Comparison of ENCODE assay signal across 11 cellular contexts in the genomic region with DNA sequence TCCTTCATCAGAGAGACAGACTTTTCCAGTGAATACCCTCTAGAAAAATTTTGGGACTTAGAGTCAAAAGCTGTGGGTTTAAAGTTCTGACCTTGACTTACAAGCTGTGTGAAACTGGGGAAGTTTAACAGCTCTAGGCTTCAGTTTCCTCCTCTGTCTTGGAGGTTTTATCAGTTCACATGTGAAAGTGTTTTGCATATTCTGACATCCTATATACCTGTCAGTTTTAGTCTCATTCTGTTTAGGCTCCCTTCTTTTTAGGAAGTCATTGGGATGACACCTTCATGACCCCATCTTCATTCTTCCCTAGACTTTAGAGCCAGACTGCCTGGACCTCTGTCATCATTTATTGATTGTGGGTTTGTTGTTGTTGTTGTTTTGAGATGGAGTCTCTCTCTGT. TPM values are rescaled to one million over a fixed set of nuclear protein-coding genes. Genes with fewer than 3 reads are reported as not detected.
DNase-seq lines count a peak whose midpoint lies in the region; ATAC-seq and TF ChIP-seq lines count a peak whose summit lies in the region.
"Had no signal": no experiment of that assay in that cellular context is flagged by ENCODE, and none has a peak within 500 bp of the region (broad histone marks: within the 10 kb centered on the region; RNA-seq: fewer than 3 reads in every experiment).

No MANE protein-coding gene starts in this region.

- no peak for ATAC-seq in heart right ventricle
- no peak for ATAC-seq in Right ventricle myocardium inferior
- ATAC-seq in HG02798 (IDR thresholded peaks at IDR 0.05; ENCODE audit: poor library complexity, unreplicated experiment), result peak; percentile 57
- ATAC-seq in HG03442 (IDR thresholded peaks at IDR 0.05; ENCODE audit: unreplicated experiment), result no peak

- H3K27ac ChIP-seq in heart right ventricle, result peak overlapping the region in 9 of 10 donors; percentile 89 to 97 (median 93)
- peak overlapping the region; percentile 99 for H3K27ac ChIP-seq in cingulate gyrus (ENCODE audit: low read depth, low read length)
- peak overlapping the region; percentile 4 to 97 (median 85) for H3K27ac ChIP-seq in tibial nerve
- H3K27ac ChIP-seq in effector memory CD4-positive, alpha-beta T cell (ENCODE audit: insufficient read depth, low read length, poor library complexity, severe bottlenecking), result no peak overlapping the region

- H3K36me3 ChIP-seq in heart right ventricle (peaks cover 0 to 3% (median 0%) of the 10 kb centered on the region in 9 donors), tibial nerve (no peaks in the 10 kb centered on the region)
- H3K36me3 ChIP-seq in effector memory CD4-positive, alpha-beta T cell (ENCODE audit: control insufficient read depth, insufficient read depth, low read length), result peaks cover 4% of the 10 kb centered on the region

- H3K27me3 ChIP-seq in heart right ventricle (no peaks in the 10 kb centered on the region), tibial nerve (no peaks in the 10 kb centered on the region)
- no peaks in the 10 kb centered on the region for H3K27me3 ChIP-seq in effector memory CD4-positive, alpha-beta T cell (replicated peaks; ENCODE audit: control insufficient read depth, insufficient read depth, low read length, poor library complexity, severe bottlenecking)

- H3K4me3 ChIP-seq in heart right ventricle (no peak overlapping the region), tibial nerve (no peak overlapping the region)
- H3K4me3 ChIP-seq in effector memory CD4-positive, alpha-beta T cell (ENCODE audit: insufficient read depth, low read depth, low read length, poor library complexity, severe bottlenecking), result no peak overlapping the region

- TF ChIP-seq EP300 in tibial nerve (IDR thresholded peaks at IDR 0.05), result no peak

- H3K4me1 ChIP-seq in heart right ventricle, result peaks cover 61 to 100% (median 98%) of the 10 kb centered on the region in 9 donors
- H3K4me1 ChIP-seq in tibial nerve, result peaks cover 10 to 97% (median 76%) of the 10 kb centered on the region in 4 donors
- peaks cover 33% of the 10 kb centered on the region for H3K4me1 ChIP-seq in effector memory CD4-positive, alpha-beta T cell (ENCODE audit: control insufficient read depth, insufficient read depth, low read length, poor library complexity, severe bottlenecking)

- TF ChIP-seq POLR2A in tibial nerve (IDR thresholded peaks at IDR 0.05), result no peak

- no peaks in the 10 kb centered on the region for H3K9me3 ChIP-seq in heart right ventricle
- no peaks in the 10 kb centered on the region for H3K9me3 ChIP-seq in tibial nerve
- H3K9me3 ChIP-seq in effector memory CD4-positive, alpha-beta T cell (ENCODE audit: control insufficient read depth, low read length), result no peaks in the 10 kb centered on the region

- intact Hi-C loops in heart right ventricle (cut with DNase I) (loop anchor here in 2 of 10 donors (5.0 to 10.0 kb wide), 2 partner anchors 46 to 49 kb away; no protein-coding TSS in a partner anchor), Right ventricle myocardium inferior (cut with DNase I) (no loop called here)

- no peak for TF ChIP-seq CTCF in heart right ventricle (IDR thresholded peaks at IDR 0.05)
- no peak for TF ChIP-seq CTCF in tibial nerve (IDR thresholded peaks at IDR 0.05)

- DNase-seq in heart right ventricle (no peak), Right ventricle myocardium inferior (ENCODE audit: missing footprints) (no peak), tibial nerve (ENCODE audit: low spot score in 2 of 2) (no peak), kidney glomerular epithelial cell (lab: John Stamatoyannopoulos, UW) (no peak)
- no peak for DNase-seq in effector memory CD4-positive, alpha-beta T cell
- DNase-seq: GF-D8, NCI-H1048, small intestine had no signal

RNA-seq across cellular contexts. Expression of a gene that starts 44.4 kb away (rescaled TPM):
- total RNA-seq in heart right ventricle (10 to 100 TPM; 12.0 to 57.1 (median 42.0) TPM), Right ventricle myocardium inferior (32.7 TPM), tibial nerve (10 to 100 TPM; 33.6 to 59.9 (median 48.7) TPM)
- 10 to 100 TPM in 1 of 2 donors, 1 to 10 TPM in 1; 5.0 to 15.7 TPM for polyA plus RNA-seq in heart right ventricle
